Comparison of ENCODE assay signal across 15 cellular contexts in the genomic region with DNA sequence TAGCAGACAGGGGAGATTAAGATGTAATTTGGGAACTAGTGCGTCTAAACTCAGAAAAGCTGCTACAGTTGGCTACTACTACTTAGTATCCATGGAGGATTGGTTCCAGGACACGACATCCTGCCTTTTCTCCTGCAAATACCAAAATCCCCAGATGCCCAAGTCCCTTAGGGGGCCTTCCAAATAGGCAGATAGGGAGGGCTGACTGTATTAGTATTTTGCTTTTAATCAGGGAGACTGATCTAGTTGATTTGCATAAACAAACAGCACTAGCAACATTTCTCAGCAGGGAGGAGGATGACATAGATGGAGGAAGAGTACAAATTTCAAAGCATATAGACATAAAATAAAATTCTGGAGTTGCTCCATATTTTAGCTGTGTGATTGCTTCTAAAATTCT.
DNase-seq lines count a peak whose midpoint lies in the region; ATAC-seq and TF ChIP-seq lines count a peak whose summit lies in the region.
"Had no signal": no experiment of that assay in that cellular context is flagged by ENCODE, and none has a peak within 500 bp of the region (broad histone marks: within the 10 kb centered on the region; RNA-seq: fewer than 3 reads in every experiment).

No MANE protein-coding gene starts in this region.

- H2BK5ac ChIP-seq in mesendoderm (ENCODE audit: low read length): no peak overlapping the region

- H3K27ac Mint-ChIP-seq in GM23338 (no peak overlapping the region), endodermal cell (no peak overlapping the region)
- H3K27ac Mint-ChIP-seq: B cell; CD8-positive, alpha-beta T cell; IgD-negative memory B cell had no signal

- no peaks in the 10 kb centered on the region for H3K36me3 Mint-ChIP-seq in GM23338 (ENCODE audit: low read depth)
- no peaks in the 10 kb centered on the region for H3K36me3 Mint-ChIP-seq in endodermal cell (ENCODE audit: low read depth)
- H3K36me3 Mint-ChIP-seq: CD8-positive, alpha-beta T cell; IgD-negative memory B cell had no signal

- no peak for TF ChIP-seq POLR2A in right lobe of liver (IDR thresholded peaks at IDR 0.05)

- H3K4me3 Mint-ChIP-seq in GM23338: peak overlapping the region; percentile 37; the same call in 1 of the 3 replicates
- no peak overlapping the region for H3K4me3 Mint-ChIP-seq in endodermal cell
- H3K4me3 Mint-ChIP-seq: B cell; CD8-positive, alpha-beta T cell; IgD-negative memory B cell had no signal

- H2BK15ac ChIP-seq in mesendoderm (replicated peaks; ENCODE audit: low read depth): no peak overlapping the region

- H3F3A ChIP-seq in GM23338 (replicated peaks; ENCODE audit: low read depth): no peaks in the 10 kb centered on the region

- H3K4ac ChIP-seq in mesendoderm (ENCODE audit: low read depth, low read length): no peak overlapping the region

- DNase-seq in GM23338 (ENCODE audit: low spot score) (peak; percentile 37), NCI-H526 treated with DMSO at 0.1 percent for 48 hours (lab: John Stamatoyannopoulos, UW) (peak; percentile 69), mesendoderm (peak; percentile 80), right lobe of liver (no peak), endodermal cell (no peak), NCI-H2196 (lab: John Stamatoyannopoulos, UW; ENCODE audit: unreplicated experiment) (no peak), occipital lobe (lab: John Stamatoyannopoulos, UW) (no peak)
- DNase-seq: Calu3; CD8-positive, alpha-beta T cell; HCEC 1CT had no signal

- no peak overlapping the region for H3K9ac ChIP-seq in iPS-18a (ENCODE audit: low read length)
- H3K9ac ChIP-seq in mesendoderm (ENCODE audit: low read length): no peak overlapping the region
- H3K9ac ChIP-seq in endodermal cell (ENCODE audit: extremely low read depth, low read length, poor library complexity, severe bottlenecking): no peak overlapping the region
- H3K9ac ChIP-seq: BLaER1 treated with 17β-estradiol and CSF1 and Interleukin-3, amounts not matched to agents 10 nM and 100 nM had no signal

- H3K56ac ChIP-seq in mesendoderm (ENCODE audit: low read length): no peak overlapping the region

- no peaks in the 10 kb centered on the region for H3K27me3 ChIP-seq in GM23338 (ENCODE audit: insufficient read depth)
- peaks cover 4% of the 10 kb centered on the region for H3K27me3 ChIP-seq in iPS-18a (ENCODE audit: control insufficient read depth, insufficient read depth, low read length)
- no peaks in the 10 kb centered on the region for H3K27me3 ChIP-seq in mesendoderm (ENCODE audit: insufficient read depth, low read length, poor library complexity)
- H3K27me3 ChIP-seq in right lobe of liver: no peaks in the 10 kb centered on the region
- no peaks in the 10 kb centered on the region for H3K27me3 ChIP-seq in endodermal cell (ENCODE audit: control insufficient read depth, insufficient read depth, low read length, poor library complexity, severe bottlenecking)
- H3K27me3 ChIP-seq: BLaER1 treated with 17β-estradiol and CSF1 and Interleukin-3, amounts not matched to agents 10 nM and 100 nM had no signal

- intact Hi-C loops in right lobe of liver (cut with DNase I): no loop called here

- H3K23ac ChIP-seq in mesendoderm (ENCODE audit: low read length): no peak overlapping the region

- no peaks in the 10 kb centered on the region for H3K9me3 ChIP-seq in iPS-18a (ENCODE audit: control insufficient read depth, low read depth, low read length)
- H3K9me3 ChIP-seq in right lobe of liver: no peaks in the 10 kb centered on the region
- H3K9me3 ChIP-seq in endodermal cell (ENCODE audit: control insufficient read depth, low read length): peaks cover 5% of the 10 kb centered on the region

- H3K4me2 ChIP-seq in GM23338 (peak overlapping the region; percentile 69), mesendoderm (ENCODE audit: low read length) (no peak overlapping the region)
- H3K4me2 ChIP-seq: BLaER1 treated with 17β-estradiol and CSF1 and Interleukin-3, amounts not matched to agents 10 nM and 100 nM had no signal

- H3K9me3 Mint-ChIP-seq in GM23338 (no peaks in the 10 kb centered on the region; the same call in 2 of the 3 replicates), endodermal cell (no peaks in the 10 kb centered on the region)
- H3K9me3 Mint-ChIP-seq: CD8-positive, alpha-beta T cell had no signal

- H3K27me3 Mint-ChIP-seq in GM23338 (ENCODE audit: insufficient read depth, low read depth, poor library complexity) (peaks cover 4% of the 10 kb centered on the region), endodermal cell (ENCODE audit: insufficient read depth) (peaks cover 3% of the 10 kb centered on the region)
- H3K27me3 Mint-ChIP-seq: B cell, IgD-negative memory B cell had no signal

- H3K4me3 ChIP-seq in GM23338 (0 out of 2 replicates have a peak overlapping the region, but pooled peaks have one; percentile 12), iPS-18a (ENCODE audit: low read length) (peak overlapping the region; percentile 6), mesendoderm (ENCODE audit: low read length) (no peak overlapping the region), right lobe of liver (no peak overlapping the region), endodermal cell (ENCODE audit: low read length) (no peak overlapping the region)
- H3K4me3 ChIP-seq: BLaER1 treated with 17β-estradiol and CSF1 and Interleukin-3, amounts not matched to agents 10 nM and 100 nM had no signal

- no peak overlapping the region for H4K8ac ChIP-seq in mesendoderm (ENCODE audit: low read depth, low read length)

- H3K4me1 Mint-ChIP-seq in GM23338 (peaks cover 21% of the 10 kb centered on the region), endodermal cell (peaks cover 24% of the 10 kb centered on the region)
- H3K4me1 Mint-ChIP-seq: B cell, IgD-negative memory B cell had no signal

- no peaks in the 10 kb centered on the region for H4K20me1 ChIP-seq in GM23338 (replicated peaks; ENCODE audit: insufficient read depth)
- H4K20me1 ChIP-seq: BLaER1 treated with 17β-estradiol and CSF1 and Interleukin-3, amounts not matched to agents 10 nM and 100 nM had no signal

- no peaks in the 10 kb centered on the region for H3K9me2 ChIP-seq in GM23338 (ENCODE audit: insufficient read depth)

- H3K27ac ChIP-seq in GM23338 (ENCODE audit: low read depth) (no peak overlapping the region), iPS-18a (ENCODE audit: low read length) (no peak overlapping the region), mesendoderm (ENCODE audit: low read depth, low read length) (no peak overlapping the region), right lobe of liver (no peak overlapping the region), endodermal cell (ENCODE audit: low read depth, low read length) (no peak overlapping the region)
- H3K27ac ChIP-seq: BLaER1 treated with 17β-estradiol and CSF1 and Interleukin-3, amounts not matched to agents 10 nM and 100 nM had no signal

- ATAC-seq in GM23338: peak; percentile 46
- no peak for ATAC-seq in right lobe of liver
- ATAC-seq: CD8-positive, alpha-beta T cell; HepG2 had no signal

- H3K4me1 ChIP-seq in GM23338 (ENCODE audit: insufficient read depth) (peaks cover 21% of the 10 kb centered on the region), iPS-18a (ENCODE audit: control insufficient read depth, low read depth, low read length) (peaks cover 24% of the 10 kb centered on the region), mesendoderm (ENCODE audit: control insufficient read depth, low read depth, low read length) (peaks cover 2% of the 10 kb centered on the region), right lobe of liver (no peaks in the 10 kb centered on the region), endodermal cell (ENCODE audit: control insufficient read depth, insufficient read depth, low read length) (peaks cover 3% of the 10 kb centered on the region)
- H3K4me1 ChIP-seq: BLaER1 treated with 17β-estradiol and CSF1 and Interleukin-3, amounts not matched to agents 10 nM and 100 nM had no signal

- H2BK120ac ChIP-seq in mesendoderm (ENCODE audit: low read depth, low read length): no peak overlapping the region

- H3K36me3 ChIP-seq in GM23338 (ENCODE audit: insufficient read depth): no peaks in the 10 kb centered on the region
- H3K36me3 ChIP-seq in iPS-18a (ENCODE audit: control insufficient read depth, low read depth, low read length): no peaks in the 10 kb centered on the region
- no peaks in the 10 kb centered on the region for H3K36me3 ChIP-seq in mesendoderm (ENCODE audit: control insufficient read depth, insufficient read depth, low read length)
- H3K36me3 ChIP-seq in right lobe of liver: no peaks in the 10 kb centered on the region
- H3K36me3 ChIP-seq in endodermal cell (ENCODE audit: control insufficient read depth, insufficient read depth, low read length): no peaks in the 10 kb centered on the region
- H3K36me3 ChIP-seq: BLaER1 treated with 17β-estradiol and CSF1 and Interleukin-3, amounts not matched to agents 10 nM and 100 nM had no signal

- H3K79me2 ChIP-seq in GM23338 (replicated peaks; ENCODE audit: insufficient read depth): no peaks in the 10 kb centered on the region
- no peaks in the 10 kb centered on the region for H3K79me2 ChIP-seq in mesendoderm (ENCODE audit: control insufficient read depth, insufficient read depth, low read length)

- no peak overlapping the region for H2AK5ac ChIP-seq in mesendoderm (ENCODE audit: low read length)

- TF ChIP-seq CTCF in GM23338 (conservative IDR thresholded peaks at IDR 0.05; ENCODE audit: low read depth in 2 of 2) (no peak), right lobe of liver (IDR thresholded peaks at IDR 0.05) (no peak), endodermal cell (conservative IDR thresholded peaks at IDR 0.05) (no peak)

- H2AFZ ChIP-seq in GM23338: no peak overlapping the region

- H3K18ac ChIP-seq in mesendoderm (ENCODE audit: low read length): no peak overlapping the region

- no CpG with 5 or more reads among the region's 2 CpGs for WGBS in mesendoderm (ENCODE audit: extremely low coverage, insufficient coverage, low lambda C conversion rate)
- 40% methylated on average over 2 of the region's 2 CpGs for WGBS in right lobe of liver (ENCODE audit: insufficient coverage, low coverage, low lambda C conversion rate, missing lambda C conversion rate)
- WGBS in endodermal cell (ENCODE audit: insufficient coverage in 1 of 2, insufficient read length in 1 of 2), 2 experiments: 8% methylated on average over 2 of the region's 2 CpGs; no CpG with 5 or more reads in 1 of the 2 experiments

- no peak overlapping the region for H4K5ac ChIP-seq in mesendoderm (ENCODE audit: low read length)

- no peaks in the 10 kb centered on the region for H3K79me1 ChIP-seq in mesendoderm (ENCODE audit: low read length)

TF ChIP-seq in GM23338, 12 proteins besides CTCF, POLR2A, EP300 and RAD21 (continues in another document):
- no peak for TF ChIP-seq CREB1 (CRISPR knock-in tag; IDR thresholded peaks at IDR 0.05; ENCODE audit: low read depth)

Comparison
In these comparisons a context has a peak if more than half of its experiments do, and no peak if none do; other contexts are left out.
1. DNase-seq: peak in GM23338 (single experiment), NCI-H526 treated with DMSO at 0.1 percent for 48 hours (single experiment) and mesendoderm (single experiment); none in right lobe of liver (0 of 3), endodermal cell (single experiment), NCI-H2196 (single experiment) and occipital lobe (single experiment).
2. H3K4me3 ChIP-seq: peak in GM23338 (single experiment) and iPS-18a (single experiment); none in mesendoderm (single experiment), right lobe of liver (0 of 3) and endodermal cell (single experiment).